9 cellular contexts compared by ENCODE assay signal in genomic region chr7:105830405-105831218, GRCh38. TPM values are rescaled to one million over a fixed set of nuclear protein-coding genes. Genes with fewer than 3 reads are reported as not detected.
DNase-seq lines count a peak whose midpoint lies in the region; ATAC-seq and TF ChIP-seq lines count a peak whose summit lies in the region.
"Had no signal": no experiment of that assay in that cellular context is flagged by ENCODE, and none has a peak within 500 bp of the region (broad histone marks: within the 10 kb centered on the region; RNA-seq: fewer than 3 reads in every experiment).

No MANE protein-coding gene starts in this region.

- H3K4me1 Mint-ChIP-seq in activated CD4-positive, alpha-beta T cell treated with anti-CD3 and anti-CD28 coated beads for 36 hours, result peaks cover 14% of the 10 kb centered on the region

- CTCF ChIA-PET in HEK293 (lab: Yijun Ruan, JAX), result interaction anchor here (2.1 kb wide), 1 partner anchor 174 kb away, joined by 8 read pairs; no protein-coding TSS in a partner anchor
- CTCF ChIA-PET in activated CD4-positive, alpha-beta T cell treated with anti-CD3 and anti-CD28 coated beads for 36 hours (lab: Charles Lee), result interaction anchor here (0.6 kb wide), 1 partner anchor 197 kb away, joined by 3 read pairs; no protein-coding TSS in a partner anchor

- no peak overlapping the region for H3K27ac Mint-ChIP-seq in activated CD4-positive, alpha-beta T cell treated with anti-CD3 and anti-CD28 coated beads for 36 hours

- intact Hi-C loops in stomach (cut with DNase I; ENCODE audit: low total_unique reads), result no loop called here
- intact Hi-C loops in activated CD4-positive, alpha-beta T cell treated with anti-CD3 and anti-CD28 coated beads for 36 hours (cut with DNase I, micrococcal nuclease), result no loop called here

- H3K27me3 Mint-ChIP-seq in activated CD4-positive, alpha-beta T cell treated with anti-CD3 and anti-CD28 coated beads for 36 hours, result no peaks in the 10 kb centered on the region

- no peak for TF ChIP-seq EP300 in stomach (IDR thresholded peaks at IDR 0.05)

- H3K27ac ChIP-seq in HEK293 (ENCODE audit: extremely low read depth, low read depth, low read length) (no peak overlapping the region), foreskin keratinocyte (peak overlapping the region; percentile 26), stomach (peak overlapping the region in 4 of 5 donors; percentile 3 to 78 (median 62))

- POLR2A ChIA-PET in HEK293 (lab: Yijun Ruan, JAX), result no interaction called here
- POLR2A ChIA-PET in activated CD4-positive, alpha-beta T cell treated with anti-CD3 and anti-CD28 coated beads for 36 hours (lab: Charles Lee), result no interaction called here

- H3K27me3 ChIP-seq in foreskin keratinocyte, result no peaks in the 10 kb centered on the region
- H3K27me3 ChIP-seq in stomach, result no peaks in the 10 kb centered on the region

- 54 to 65% (median 55%) methylated on average over 5 of the region's 5 CpGs for WGBS in stomach, 5 donors

- no peaks in the 10 kb centered on the region for H3K36me3 ChIP-seq in HEK293 (ENCODE audit: control insufficient read depth in 2 of 2, insufficient read depth in 1 of 2, low read length in 2 of 2)
- no peaks in the 10 kb centered on the region for H3K36me3 ChIP-seq in stomach

- no peak overlapping the region for H3K4me3 ChIP-seq in HEK293 (ENCODE audit: low read depth, low read length)
- H3K4me3 ChIP-seq in stomach, result no peak overlapping the region

- TF ChIP-seq CTCF in HEK293 (tag by site-specific recombination; IDR thresholded peaks at IDR 0.05) (no peak), foreskin keratinocyte (conservative IDR thresholded peaks at IDR 0.05) (no peak), stomach (IDR thresholded peaks at IDR 0.05) (no peak)

- ATAC-seq in foreskin keratinocyte, result peak; percentile 97
- no peak for ATAC-seq in activated CD4-positive, alpha-beta T cell treated with anti-CD3 and anti-CD28 coated beads for 36 hours

- peak; percentile 100 for DNase-seq in SW480 (ENCODE audit: low spot score)
- peak; percentile 91 to 96 for DNase-seq in foreskin keratinocyte
- no peak for DNase-seq in stomach
- DNase-seq in NCI-H2171 treated with DMSO at 0.1 percent for 48 hours (lab: John Stamatoyannopoulos, UW), result no peak
- no peak for DNase-seq in activated CD4-positive, alpha-beta T cell treated with anti-CD3 and anti-CD28 coated beads for 36 hours
- DNase-seq in activated CD4-positive, CD25-positive, alpha-beta regulatory T cell (lab: John Stamatoyannopoulos, UW), result no peak
- DNase-seq in NCI-H1092 treated with DMSO at 0.1 percent for 48 hours (lab: John Stamatoyannopoulos, UW), result no peak
- DNase-seq: NCI-H2227 treated with DMSO at 0.1 percent for 48 hours had no signal

- no peaks in the 10 kb centered on the region for H3K9me3 Mint-ChIP-seq in activated CD4-positive, alpha-beta T cell treated with anti-CD3 and anti-CD28 coated beads for 36 hours (ENCODE audit: low read depth)

- no peak for TF ChIP-seq POLR2A in stomach (IDR thresholded peaks at IDR 0.05)

- no peak overlapping the region for H3K4me3 Mint-ChIP-seq in activated CD4-positive, alpha-beta T cell treated with anti-CD3 and anti-CD28 coated beads for 36 hours

- H3K9me3 ChIP-seq in HEK293 (ENCODE audit: control insufficient read depth, insufficient read depth, low read depth, low read length) (no peaks in the 10 kb centered on the region), stomach (no peaks in the 10 kb centered on the region)

- peaks cover 5% of the 10 kb centered on the region; the same call in 1 of the 2 replicates for H3K4me1 ChIP-seq in HEK293 (ENCODE audit: control insufficient read depth, insufficient read depth, low read length)
- peaks cover 20% of the 10 kb centered on the region for H3K4me1 ChIP-seq in foreskin keratinocyte
- peaks cover 15 to 38% (median 28%) of the 10 kb centered on the region in 4 donors for H3K4me1 ChIP-seq in stomach

- H3K36me3 Mint-ChIP-seq in activated CD4-positive, alpha-beta T cell treated with anti-CD3 and anti-CD28 coated beads for 36 hours (ENCODE audit: low read depth), result peaks cover 3% of the 10 kb centered on the region

TF ChIP-seq in HEK293, 187 proteins besides CTCF, POLR2A, EP300 and RAD21 (continues in another document):
- TF ChIP-seq ZNF629 (tag by site-specific recombination; IDR thresholded peaks at IDR 0.05), result peak; percentile 80
- TF ChIP-seq ZSCAN18 (tag by site-specific recombination; IDR thresholded peaks at IDR 0.05), result no peak
- no peak for TF ChIP-seq KLF16 (tag by site-specific recombination; IDR thresholded peaks at IDR 0.05)
- TF ChIP-seq ZNF140 (tag by site-specific recombination; IDR thresholded peaks at IDR 0.05), result no peak
- no peak for TF ChIP-seq ZNF792 (tag by site-specific recombination; IDR thresholded peaks at IDR 0.05)
- peak; percentile 68; the same call in 1 of the 2 replicates for TF ChIP-seq ZNF639 (tag by site-specific recombination; IDR thresholded peaks at IDR 0.05)
- peak; percentile 39; the same call in 1 of the 2 replicates for TF ChIP-seq ZXDB (tag by site-specific recombination; IDR thresholded peaks at IDR 0.05)
- no peak for TF ChIP-seq ZNF362 (tag by site-specific recombination; IDR thresholded peaks at IDR 0.05)
- no peak for TF ChIP-seq ZNF48 (tag by site-specific recombination; IDR thresholded peaks at IDR 0.05)
- TF ChIP-seq ZNF843 (tag by site-specific recombination; IDR thresholded peaks at IDR 0.05), result 0 out of 2 replicates have a peak, but pooled peaks have one; percentile 26
- no peak for TF ChIP-seq ZBTB26 (tag by site-specific recombination; optimal IDR thresholded peaks at IDR 0.05)
- TF ChIP-seq ZNF239 (tag by site-specific recombination; IDR thresholded peaks at IDR 0.05), result no peak
- no peak for TF ChIP-seq GLIS2 (tag by site-specific recombination; IDR thresholded peaks at IDR 0.05)
- 0 out of 2 replicates have a peak, but pooled peaks have one; percentile 28 for TF ChIP-seq PATZ1 (tag by site-specific recombination; IDR thresholded peaks at IDR 0.05)
- TF ChIP-seq ZNF23 (tag by site-specific recombination; IDR thresholded peaks at IDR 0.05; ENCODE audit: borderline replicate concordance), result no peak

RNA-seq across cellular contexts. Expression of gene ATXN7L1, which starts 45.8 kb away (rescaled TPM):
- total RNA-seq in foreskin keratinocyte, result 5.5 and 6.7 TPM in 2 replicates
- polyA plus RNA-seq in foreskin keratinocyte, result 2.8 and 4.1 TPM in 2 replicates
- 10 to 100 TPM in 4 of 5 donors, 1 to 10 TPM in 1; 5.8 to 92.2 (median 14.8) TPM for total RNA-seq in stomach
- 1 to 10 TPM; 3.8 to 5.5 (median 5.2) TPM for polyA plus RNA-seq in stomach
- 10 to 100 TPM; 11.2 to 16.9 TPM for total RNA-seq in activated CD4-positive, alpha-beta T cell treated with anti-CD3 and anti-CD28 coated beads for 36 hours

Comparison
In these comparisons a context has a peak if more than half of its experiments do, and no peak if none do; other contexts are left out.
1. DNase-seq: peak in SW480 (single experiment) and foreskin keratinocyte (2 of 2); none in stomach (single experiment), NCI-H2171 treated with DMSO at 0.1 percent for 48 hours (single experiment), activated CD4-positive, alpha-beta T cell treated with anti-CD3 and anti-CD28 coated beads for 36 hours (single experiment), activated CD4-positive, CD25-positive, alpha-beta regulatory T cell (0 of 4) and NCI-H1092 treated with DMSO at 0.1 percent for 48 hours (single experiment).